20 cellular contexts compared by ENCODE assay signal in genomic region chr1:3811595-3811911, GRCh38. TPM values are rescaled to one million over a fixed set of nuclear protein-coding genes. Genes with fewer than 3 reads are reported as not detected.
DNase-seq lines count a peak whose midpoint lies in the region; ATAC-seq, FAIRE-seq and TF ChIP-seq lines count a peak whose summit lies in the region.
"Had no signal": no experiment of that assay in that cellular context is flagged by ENCODE, and none has a peak within 500 bp of the region (broad histone marks: within the 10 kb centered on the region; RNA-seq: fewer than 3 reads in every experiment).

No MANE protein-coding gene starts in this region.

- FAIRE-seq in GM12878 (lab: Jason Lieb, UNC), result no peak
- FAIRE-seq: GM12892, H1 had no signal

- in situ Hi-C loops in GM12878 (cut with MboI), result no loop called here

- WGBS in GM12878 (ENCODE audit: insufficient coverage, insufficient replicate concordance, low lambda C conversion rate, missing lambda C conversion rate), result 0% methylated on average over 2 of the region's 2 CpGs

- TF ChIP-seq POLR2A in GM12878 (IDR thresholded peaks at IDR 0.05; ENCODE audit: low read depth, low read length), result no peak

- H3K4me1 ChIP-seq in HEK293 (ENCODE audit: control insufficient read depth, insufficient read depth, low read length) (no peaks in the 10 kb centered on the region; the same call in 1 of the 2 replicates), GM12878 (ENCODE audit: control insufficient read depth, insufficient read depth, low read length) (no peaks in the 10 kb centered on the region), osteoblast (ENCODE audit: insufficient read depth, low read length) (no peaks in the 10 kb centered on the region)

- H3K27me3 ChIP-seq in GM12878 (replicated peaks in 1 of 2; ENCODE audit: control insufficient read depth in 2 of 2, insufficient read depth in 2 of 2, low read length in 1 of 2) (no peaks in the 10 kb centered on the region; a peak in 1 of 4 replicates), osteoblast (ENCODE audit: insufficient read depth, low read length) (no peaks in the 10 kb centered on the region), MG63 (no peaks in the 10 kb centered on the region)

- intact Hi-C loops in GM12878 (cut with micrococcal nuclease; ENCODE audit: unreplicated experiment), result no loop called here

- peak overlapping the region; percentile 11; the same call in 1 of the 2 replicates for H3K4me2 ChIP-seq in GM12878 (ENCODE audit: control insufficient read depth, insufficient read depth)
- H3K4me2 ChIP-seq in osteoblast (ENCODE audit: insufficient read depth, low read length), result peak overlapping the region; percentile 64
- H3K4me2 ChIP-seq: KMS-11, SK-N-SH had no signal

- BruUV-seq in GM12878 (replicated peaks; lab: Mats Ljungman, UMichigan), result no TSS peak

- CTCF ChIA-PET in HEK293 (lab: Yijun Ruan, JAX) (no interaction called here), GM12878 (lab: Yijun Ruan, JAX) (interaction anchor here (0.8 kb wide), 1 partner anchor 10 kb away, joined by 3 read pairs; no protein-coding TSS in a partner anchor)

- no peak overlapping the region for H3K4me3 ChIP-seq in HEK293 (ENCODE audit: low read depth, low read length)
- no peak overlapping the region for H3K4me3 ChIP-seq in GM12878
- H3K4me3 ChIP-seq in osteoblast (ENCODE audit: insufficient read depth, low read length), result peak overlapping the region; percentile 31
- H3K4me3 ChIP-seq in MG63, result no peak overlapping the region

- SMC1A ChIA-PET in GM12878 (lab: Charles Lee; ENCODE audit: uncharacterized antibody, unreplicated experiment), result no interaction called here

- ATAC-seq in GM12878, result peak; percentile 71; the same call in 2 of the 3 replicates

- H3K36me3 ChIP-seq in HEK293 (ENCODE audit: control insufficient read depth in 2 of 2, insufficient read depth in 1 of 2, low read length in 2 of 2) (peaks cover 0 to 28% of the 10 kb centered on the region in 2 experiments; a peak in 1 of 3 replicates), GM12878 (ENCODE audit: control insufficient read depth in 2 of 2, insufficient read depth in 2 of 2, low read length in 1 of 2) (no peaks in the 10 kb centered on the region), osteoblast (ENCODE audit: insufficient read depth, low read length) (peaks cover 14% of the 10 kb centered on the region), MG63 (peaks cover 4% of the 10 kb centered on the region; the same call in 1 of the 2 replicates)

- no peaks in the 10 kb centered on the region for H3K79me2 ChIP-seq in GM12878 (ENCODE audit: control insufficient read depth, insufficient read depth, low read length)
- no peaks in the 10 kb centered on the region for H3K79me2 ChIP-seq in osteoblast (ENCODE audit: insufficient read depth, low read length)

- TF ChIP-seq EP300 in GM12878 (IDR thresholded peaks at IDR 0.05; ENCODE audit: borderline replicate concordance in 1 of 2, control insufficient read depth in 1 of 2, low read depth in 2 of 2, low read length in 2 of 2), result no peak

- TF ChIP-seq RAD21 in GM12878 (IDR thresholded peaks at IDR 0.05; ENCODE audit: insufficient read depth, low read depth, low read length), result no peak

- DNase-seq in GM12878 (ENCODE audit: low read depth, low spot score) (no peak), osteoblast (ENCODE audit: insufficient read length, low spot score, missing footprints) (peak; percentile 30), NOMO-1 treated with DMSO at 0.1 percent for 48 hours (lab: John Stamatoyannopoulos, UW; ENCODE audit: unreplicated experiment) (no peak), MG63 (no peak)
- DNase-seq: C1 segment of cervical spinal cord, DMS 273 treated with DMSO at 0.1 percent for 48 hours, GF-D8, NCI-H1048, NCI-H1436 treated with DMSO at 0.1 percent for 48 hours, NCI-H2029 treated with DMSO at 0.1 percent for 48 hours, NCI-H510A treated with DMSO at 0.1 percent for 48 hours, NCI-H82 had no signal

- TF ChIP-seq CTCF in HEK293 (tag by site-specific recombination; IDR thresholded peaks at IDR 0.05) (no peak), GM12878 (IDR thresholded peaks at IDR 0.05 in 2 of 3, conservative IDR thresholded peaks at IDR 0.05 in 1 of 3; ENCODE audit: control insufficient read depth in 2 of 3, extremely low read depth in 1 of 3, insufficient read depth in 1 of 3, low read depth in 3 of 3, low read length in 3 of 3) (no peak), osteoblast (IDR thresholded peaks at IDR 0.05; ENCODE audit: extremely low read depth, low read depth, low read length) (no peak)

- H3K9ac ChIP-seq in GM12878 (ENCODE audit: control insufficient read depth, insufficient read depth, low read length), result no peak overlapping the region
- H3K9ac ChIP-seq: KMS-11, SK-N-SH had no signal

- H3K9me3 ChIP-seq in HEK293 (ENCODE audit: control insufficient read depth, insufficient read depth, low read depth, low read length) (no peaks in the 10 kb centered on the region), GM12878 (replicated peaks; ENCODE audit: control insufficient read depth, insufficient read depth, low read length) (no peaks in the 10 kb centered on the region; the same call in 2 of the 3 replicates), osteoblast (ENCODE audit: low read depth, low read length) (no peaks in the 10 kb centered on the region), MG63 (peaks cover 8% of the 10 kb centered on the region)
- H3K9me3 ChIP-seq: SK-N-SH had no signal

- H3K27ac ChIP-seq in HEK293 (ENCODE audit: extremely low read depth, low read depth, low read length) (no peak overlapping the region), GM12878 (ENCODE audit: control insufficient read depth, insufficient read depth) (no peak overlapping the region), osteoblast (ENCODE audit: low read depth, low read length) (no peak overlapping the region)
- H3K27ac ChIP-seq: KMS-11 had no signal

- POLR2A ChIA-PET in HEK293 (lab: Yijun Ruan, JAX) (no interaction called here), GM12878 (lab: Charles Lee) (no interaction called here)

- H2AFZ ChIP-seq in GM12878 (ENCODE audit: control insufficient read depth, low read depth, low read length), result no peak overlapping the region
- H2AFZ ChIP-seq in osteoblast (ENCODE audit: low read length), result no peak overlapping the region

- RAD21 ChIA-PET in GM12878 (lab: Charles Lee; ENCODE audit: unreplicated experiment), result no interaction called here

- no peaks in the 10 kb centered on the region for H4K20me1 ChIP-seq in GM12878 (ENCODE audit: control insufficient read depth, insufficient read depth)
- H4K20me1 ChIP-seq in osteoblast (ENCODE audit: insufficient read depth, low read length), result no peaks in the 10 kb centered on the region

RNA-seq across cellular contexts. Expression of gene LRRC47, which starts 15.3 kb away (rescaled TPM):
- 13.3 and 18.5 TPM in 2 replicates for total RNA-seq in GM12878 (2013; cell fraction: nucleolus; rRNA removed)
- total RNA-seq in GM12878 (2014; rRNA removed) (20.9 and 22.9 TPM in 2 replicates), GM12878 (2014; rRNA removed; fragmentation: Illumina TruSeq; extraction: Trizol) (13.7 and 15.3 TPM in 2 replicates), GM12878 (2021) (31.0 and 34.6 TPM in 2 replicates), osteoblast (24.5 and 30.0 TPM in 2 replicates)
- 8.3 TPM for polyA plus RNA-seq in GM12878 (2011; ENCODE audit: low read depth)
- polyA plus RNA-seq in GM12878 (2011; rRNA removed) (24.0 and 25.4 TPM in 2 replicates), GM12878 (2014; fragmentation: Illumina TruSeq; extraction: Trizol) (20.4 and 26.1 TPM in 2 replicates), GM12878 (2014; fragmentation: Nextera tagmentation; extraction: Ambion mirVana) (1 to 10 TPM; 2.5 to 4.5 TPM), GM12878 (2014; rRNA removed) (21.1 and 24.4 TPM in 2 replicates), GM12878 (2016; fragmentation: Nextera tagmentation; extraction: Ambion mirVana) (10 to 100 TPM; 14.1 to 15.3 TPM)
- 13.1 and 14.6 TPM in 2 replicates for polyA plus RNA-seq in GM12878 (2011; cell fraction: cytosol; rRNA removed)
- 17.9 and 29.4 TPM in 2 replicates for polyA plus RNA-seq in GM12878 (2011; cell fraction: nucleus; rRNA removed)
- polyA plus RNA-seq in GM12878 (2012), result 23.2 and 23.5 TPM in 2 replicates
- 6.3 and 8.1 TPM in 2 replicates for polyA minus RNA-seq in GM12878 (2011; rRNA and poly(A)+ RNA removed)
- polyA minus RNA-seq in GM12878 (2011; cell fraction: cytosol; rRNA and poly(A)+ RNA removed), result 6.0 and 6.8 TPM in 2 replicates
- polyA minus RNA-seq in GM12878 (2011; cell fraction: nucleus; rRNA and poly(A)+ RNA removed), result 4.2 and 8.9 TPM in 2 replicates
- 52.4 and 71.1 TPM in 2 replicates for total RNA-seq in MG63 (2014; rRNA removed; shearing (Covaris generic); ENCODE audit: low replicate concordance)

RNA-seq across cellular contexts. Expression of gene SMIM1, which starts 39.0 kb away (rescaled TPM):
- 3.9 TPM in 1 of 2 replicates, not detected in the other for total RNA-seq in GM12878 (2013; cell fraction: nucleolus; rRNA removed)
- total RNA-seq in GM12878 (2014; rRNA removed), result 0.71 TPM in 1 of 2 replicates, not detected in the other
- total RNA-seq in GM12878 (2014; rRNA removed; fragmentation: Illumina TruSeq; extraction: Trizol), result not detected in 2 replicates
- total RNA-seq in GM12878 (2021), result 0.53 TPM in 1 of 2 replicates, not detected in the other
- polyA plus RNA-seq in GM12878 (2011; ENCODE audit: low read depth), result not detected
- 0.30 TPM in 1 of 2 replicates, not detected in the other for polyA plus RNA-seq in GM12878 (2011; rRNA removed)
- polyA plus RNA-seq in GM12878 (2011; cell fraction: cytosol; rRNA removed), result 0.54 and 0.92 TPM in 2 replicates
- polyA plus RNA-seq in GM12878 (2011; cell fraction: nucleus; rRNA removed), result 0.36 and 0.94 TPM in 2 replicates
- 0.97 and 1.8 TPM in 2 replicates for polyA plus RNA-seq in GM12878 (2012)
- polyA plus RNA-seq in GM12878 (2014; fragmentation: Illumina TruSeq; extraction: Trizol), result not detected in 2 replicates
- not detected for polyA plus RNA-seq in GM12878 (2014; fragmentation: Nextera tagmentation; extraction: Ambion mirVana)
- 0.37 and 1.1 TPM in 2 replicates for polyA plus RNA-seq in GM12878 (2014; rRNA removed)
- polyA plus RNA-seq in GM12878 (2016; fragmentation: Nextera tagmentation; extraction: Ambion mirVana), result not detected
- polyA minus RNA-seq in GM12878 (2011; rRNA and poly(A)+ RNA removed), result not detected in 2 replicates
- polyA minus RNA-seq in GM12878 (2011; cell fraction: cytosol; rRNA and poly(A)+ RNA removed), result not detected in 2 replicates
- 0.97 and 1.1 TPM in 2 replicates for polyA minus RNA-seq in GM12878 (2011; cell fraction: nucleus; rRNA and poly(A)+ RNA removed)
- total RNA-seq in osteoblast, result not detected in 2 replicates
- not detected in 2 replicates for total RNA-seq in MG63 (2014; rRNA removed; shearing (Covaris generic); ENCODE audit: low replicate concordance)
- total RNA-seq: Daoy, M059J had no signal

RNA-seq across cellular contexts. Expression of gene CEP104, which starts 45.5 kb away (rescaled TPM):
- total RNA-seq in GM12878 (2013; cell fraction: nucleolus; rRNA removed), result 81.2 and 92.0 TPM in 2 replicates
- 14.9 and 19.1 TPM in 2 replicates for total RNA-seq in GM12878 (2014; rRNA removed)
- total RNA-seq in GM12878 (2014; rRNA removed; fragmentation: Illumina TruSeq; extraction: Trizol), result 8.6 and 10.5 TPM in 2 replicates
- 34.8 and 35.5 TPM in 2 replicates for total RNA-seq in GM12878 (2021)
- polyA plus RNA-seq in GM12878 (2011; ENCODE audit: low read depth), result 5.6 TPM
- 28.8 and 35.7 TPM in 2 replicates for polyA plus RNA-seq in GM12878 (2011; rRNA removed)
- 21.2 and 24.4 TPM in 2 replicates for polyA plus RNA-seq in GM12878 (2011; cell fraction: cytosol; rRNA removed)
- polyA plus RNA-seq in GM12878 (2011; cell fraction: nucleus; rRNA removed), result 62.8 and 65.9 TPM in 2 replicates
- 15.9 and 16.8 TPM in 2 replicates for polyA plus RNA-seq in GM12878 (2012)
- polyA plus RNA-seq in GM12878 (2014; fragmentation: Illumina TruSeq; extraction: Trizol), result 19.6 and 27.1 TPM in 2 replicates
- polyA plus RNA-seq in GM12878 (2014; fragmentation: Nextera tagmentation; extraction: Ambion mirVana), result 10 to 100 TPM in 1 of 2 experiments, 1 to 10 TPM in 1; 7.2 to 11.3 TPM
- polyA plus RNA-seq in GM12878 (2014; rRNA removed), result 15.8 and 23.5 TPM in 2 replicates
- 10 to 100 TPM; 31.9 to 33.0 TPM for polyA plus RNA-seq in GM12878 (2016; fragmentation: Nextera tagmentation; extraction: Ambion mirVana)
- polyA minus RNA-seq in GM12878 (2011; rRNA and poly(A)+ RNA removed), result 35.9 and 40.9 TPM in 2 replicates
- polyA minus RNA-seq in GM12878 (2011; cell fraction: cytosol; rRNA and poly(A)+ RNA removed), result 14.2 and 25.8 TPM in 2 replicates
- 16.7 and 27.8 TPM in 2 replicates for polyA minus RNA-seq in GM12878 (2011; cell fraction: nucleus; rRNA and poly(A)+ RNA removed)
- total RNA-seq in osteoblast, result 21.5 and 21.7 TPM in 2 replicates
- total RNA-seq in MG63 (2014; rRNA removed; shearing (Covaris generic); ENCODE audit: low replicate concordance), result 4.9 TPM in 2 replicates

RNA-seq across cellular contexts. Expression of gene DFFB, which starts 45.7 kb away (rescaled TPM):
- total RNA-seq in GM12878 (2013; cell fraction: nucleolus; rRNA removed), result 20.3 and 23.2 TPM in 2 replicates
- total RNA-seq in GM12878 (2014; rRNA removed), result 8.5 and 10.0 TPM in 2 replicates
- total RNA-seq in GM12878 (2014; rRNA removed; fragmentation: Illumina TruSeq; extraction: Trizol), result 5.5 and 6.2 TPM in 2 replicates
- total RNA-seq in GM12878 (2021), result 7.7 and 8.3 TPM in 2 replicates
- 3.0 TPM for polyA plus RNA-seq in GM12878 (2011; ENCODE audit: low read depth)
- 8.8 and 10.7 TPM in 2 replicates for polyA plus RNA-seq in GM12878 (2011; rRNA removed)
- polyA plus RNA-seq in GM12878 (2011; cell fraction: cytosol; rRNA removed), result 8.2 and 9.4 TPM in 2 replicates
- polyA plus RNA-seq in GM12878 (2011; cell fraction: nucleus; rRNA removed), result 8.1 and 13.3 TPM in 2 replicates
- polyA plus RNA-seq in GM12878 (2012), result 4.1 and 6.2 TPM in 2 replicates
- 6.8 and 7.4 TPM in 2 replicates for polyA plus RNA-seq in GM12878 (2014; fragmentation: Illumina TruSeq; extraction: Trizol)
- polyA plus RNA-seq in GM12878 (2014; fragmentation: Nextera tagmentation; extraction: Ambion mirVana), result 1 to 10 TPM; 2.7 to 3.7 TPM
- polyA plus RNA-seq in GM12878 (2014; rRNA removed), result 10.7 and 12.0 TPM in 2 replicates
- polyA plus RNA-seq in GM12878 (2016; fragmentation: Nextera tagmentation; extraction: Ambion mirVana), result 1 to 10 TPM; 3.2 to 5.3 TPM
- polyA minus RNA-seq in GM12878 (2011; rRNA and poly(A)+ RNA removed), result 2.9 and 5.0 TPM in 2 replicates
- polyA minus RNA-seq in GM12878 (2011; cell fraction: cytosol; rRNA and poly(A)+ RNA removed), result 2.5 and 3.0 TPM in 2 replicates
- 3.9 and 4.4 TPM in 2 replicates for polyA minus RNA-seq in GM12878 (2011; cell fraction: nucleus; rRNA and poly(A)+ RNA removed)
- total RNA-seq in osteoblast, result 5.1 and 8.3 TPM in 2 replicates
- 12.7 and 19.1 TPM in 2 replicates for total RNA-seq in MG63 (2014; rRNA removed; shearing (Covaris generic); ENCODE audit: low replicate concordance)

RNA-seq across cellular contexts. Expression of gene CCDC27, which starts 59.3 kb away (rescaled TPM):
- not detected in 2 replicates for total RNA-seq in GM12878 (2013; cell fraction: nucleolus; rRNA removed)
- not detected in 2 replicates for total RNA-seq in GM12878 (2014; rRNA removed)
- not detected in 2 replicates for total RNA-seq in GM12878 (2014; rRNA removed; fragmentation: Illumina TruSeq; extraction: Trizol)
- not detected in 2 replicates for total RNA-seq in GM12878 (2021)
- polyA plus RNA-seq in GM12878 (2011; ENCODE audit: low read depth), result not detected
- polyA plus RNA-seq in GM12878 (2011; rRNA removed), result not detected in 2 replicates
- not detected in 2 replicates for polyA plus RNA-seq in GM12878 (2011; cell fraction: cytosol; rRNA removed)
- polyA plus RNA-seq in GM12878 (2011; cell fraction: nucleus; rRNA removed), result not detected in 2 replicates
- polyA plus RNA-seq in GM12878 (2012), result not detected in 2 replicates
- polyA plus RNA-seq in GM12878 (2014; fragmentation: Illumina TruSeq; extraction: Trizol), result not detected in 2 replicates
- polyA plus RNA-seq in GM12878 (2014; fragmentation: Nextera tagmentation; extraction: Ambion mirVana), result under 1 TPM in 1 of 2 experiments, not detected in 1; 0.05 TPM
- not detected in 2 replicates for polyA plus RNA-seq in GM12878 (2014; rRNA removed)
- polyA plus RNA-seq in GM12878 (2016; fragmentation: Nextera tagmentation; extraction: Ambion mirVana), result not detected
- not detected in 2 replicates for polyA minus RNA-seq in GM12878 (2011; rRNA and poly(A)+ RNA removed)
- polyA minus RNA-seq in GM12878 (2011; cell fraction: cytosol; rRNA and poly(A)+ RNA removed), result not detected in 2 replicates
- polyA minus RNA-seq in GM12878 (2011; cell fraction: nucleus; rRNA and poly(A)+ RNA removed), result not detected in 2 replicates
- total RNA-seq in osteoblast, result not detected in 2 replicates
- not detected in 2 replicates for total RNA-seq in MG63 (2014; rRNA removed; shearing (Covaris generic); ENCODE audit: low replicate concordance)
- total RNA-seq: A673, Daoy, H1, M059J had no signal
- polyA plus RNA-seq: SK-N-SH had no signal
